Comparison of ENCODE assay signal across 8 cellular contexts in the genomic region with DNA sequence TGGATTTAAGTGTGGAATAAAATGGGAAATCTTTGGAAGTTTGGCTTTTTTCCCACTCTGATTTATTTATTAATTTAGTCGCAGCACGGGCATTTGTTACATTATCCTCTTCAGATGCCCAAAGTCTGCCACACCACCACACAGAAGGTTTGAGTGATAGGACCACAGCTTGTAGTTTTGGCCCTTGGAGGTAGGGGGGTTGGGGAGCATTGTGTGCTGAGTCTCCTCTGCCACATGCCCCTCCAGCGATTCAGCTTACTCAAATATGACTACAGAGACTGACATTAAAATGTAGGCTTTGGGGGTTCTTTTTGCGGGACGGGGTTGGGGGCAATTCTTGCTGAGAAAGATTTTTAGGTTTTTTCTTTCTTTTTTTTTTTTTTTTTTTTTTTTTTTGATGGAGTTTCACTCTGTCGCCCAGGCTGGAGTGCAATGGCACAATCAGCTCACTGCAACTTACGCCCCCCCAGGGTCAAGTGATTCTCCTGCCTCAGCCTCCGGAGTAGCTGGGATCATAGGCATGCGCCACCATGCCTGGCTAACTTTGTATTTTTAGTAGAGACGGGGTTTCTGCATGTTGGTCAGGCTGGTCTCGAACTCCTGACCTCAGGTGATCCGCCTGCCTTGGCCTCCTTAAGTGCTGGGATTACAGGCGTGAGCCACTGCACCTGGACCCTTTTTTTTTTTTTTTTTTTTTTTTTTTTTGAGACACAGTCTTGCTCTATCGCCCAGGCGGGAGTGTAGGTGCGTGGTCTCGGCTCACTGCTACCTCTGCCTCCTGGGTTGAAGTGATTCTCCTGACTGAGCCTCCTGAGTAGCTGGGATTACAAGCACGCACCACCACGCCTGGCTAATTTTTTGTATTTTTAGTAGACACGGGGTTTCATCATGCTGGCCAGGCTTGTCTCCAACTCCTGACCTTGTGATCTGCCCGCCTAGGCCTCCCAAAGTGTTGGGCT. TPM values are rescaled to one million over a fixed set of nuclear protein-coding genes. Genes with fewer than 3 reads are reported as not detected.
A peak's percentile ranks its signal among the peaks of the same experiment; 100 is the strongest.
DNase-seq lines count a peak whose midpoint lies in the region; TF ChIP-seq lines count a peak whose summit lies in the region.
"Not testable (repeated sequence)": the region's sequence is repeated elsewhere in the genome, so short reads cannot be mapped to it uniquely, and the experiment has no call there.

No MANE protein-coding gene starts in this region.

- H3K4me2 ChIP-seq in GM23248 (ENCODE audit: unreplicated experiment) = peak overlapping the region; percentile 81

- 69 to 71% methylated on average over 19 to 21 of the region's 21 CpGs for WGBS in GM23248 (ENCODE audit: low coverage in 1 of 2, low lambda C conversion rate in 2 of 2, missing lambda C conversion rate in 2 of 2), 2 experiments
- 56 to 62% (median 61%) methylated on average over 21 of the region's 21 CpGs for WGBS in ovary, 3 donors
- 63 to 65% methylated on average over 19 to 21 of the region's 21 CpGs for WGBS in tibial nerve, 2 donors

- not testable (repeated sequence) for H3K27me3 ChIP-seq in GM23248 (replicated peaks; ENCODE audit: insufficient read depth); iPS-18a (ENCODE audit: control insufficient read depth, insufficient read depth, low read length); ovary; tibial nerve

- not testable (repeated sequence) for TF ChIP-seq CTCF in endothelial cell (IDR thresholded peaks at IDR 0.05; ENCODE audit: unreplicated experiment); ovary (IDR thresholded peaks at IDR 0.05); tibial nerve (IDR thresholded peaks at IDR 0.05)

- not testable (repeated sequence) for H3K4me3 Mint-ChIP-seq in activated T-cell treated with anti-CD3 and anti-CD28 coated beads, Interleukin-2, amount 50 U/mL, for 24 hours; endothelial cell (ENCODE audit: unreplicated experiment)

- DNase-seq in DMS 273 (lab: John Stamatoyannopoulos, UW; ENCODE audit: unreplicated experiment) (peak; percentile 83), GM23248 (peak; percentile 39), NCI-H82 (lab: John Stamatoyannopoulos, UW) (peak; percentile 26), ovary (peak; percentile 36 to 56 (median 53))
- not testable (repeated sequence) for DNase-seq in activated T-cell treated with anti-CD3 and anti-CD28 coated beads, Interleukin-2, amount 50 U/mL, for 24 hours; endothelial cell (ENCODE audit: low spot score); tibial nerve (ENCODE audit: low spot score in 2 of 2)

- H4K20me1 ChIP-seq in GM23248 (ENCODE audit: insufficient read depth) = not testable (repeated sequence)

- not testable (repeated sequence) for H3K9me2 ChIP-seq in GM23248 (ENCODE audit: insufficient read depth)

- peak overlapping the region; percentile 40 for H3K27ac Mint-ChIP-seq in activated T-cell treated with anti-CD3 and anti-CD28 coated beads, Interleukin-2, amount 50 U/mL, for 24 hours
- H3K27ac Mint-ChIP-seq in endothelial cell (ENCODE audit: unreplicated experiment) = peak overlapping the region; percentile 80

- H3K9me3 Mint-ChIP-seq in activated T-cell treated with anti-CD3 and anti-CD28 coated beads, Interleukin-2, amount 50 U/mL, for 24 hours; endothelial cell (ENCODE audit: unreplicated experiment): not testable (repeated sequence)

- H3K79me2 ChIP-seq in GM23248 (ENCODE audit: insufficient read depth) = peaks cover 90% of the 10 kb centered on the region

- TF ChIP-seq POLR2A in ovary (IDR thresholded peaks at IDR 0.05); tibial nerve (IDR thresholded peaks at IDR 0.05): not testable (repeated sequence)

- not testable (repeated sequence) for H2AFZ ChIP-seq in GM23248

- not testable (repeated sequence) for H3K9ac ChIP-seq in GM23248
- peak overlapping the region; percentile 28 for H3K9ac ChIP-seq in iPS-18a (ENCODE audit: low read length)

- H3K27ac ChIP-seq in GM23248 (peak overlapping the region; percentile 76), iPS-18a (ENCODE audit: low read length) (peak overlapping the region; percentile 59), ovary (peak overlapping the region in 1 of 2 donors; percentile 34), tibial nerve (peak overlapping the region in 3 of 4 donors; percentile 42 to 98 (median 93))

- peaks cover 71% of the 10 kb centered on the region for H3K36me3 Mint-ChIP-seq in activated T-cell treated with anti-CD3 and anti-CD28 coated beads, Interleukin-2, amount 50 U/mL, for 24 hours (ENCODE audit: low read depth)
- H3K36me3 Mint-ChIP-seq in endothelial cell (ENCODE audit: low read depth, unreplicated experiment) = peaks cover 21% of the 10 kb centered on the region

- not testable (repeated sequence) for H3K4me3 ChIP-seq in GM23248, ovary, tibial nerve
- peak overlapping the region; percentile 27 for H3K4me3 ChIP-seq in iPS-18a (ENCODE audit: low read length)

- H3K4me1 Mint-ChIP-seq in activated T-cell treated with anti-CD3 and anti-CD28 coated beads, Interleukin-2, amount 50 U/mL, for 24 hours (ENCODE audit: low read depth) = peaks cover 62% of the 10 kb centered on the region
- H3K4me1 Mint-ChIP-seq in endothelial cell (ENCODE audit: unreplicated experiment) = peaks cover 47% of the 10 kb centered on the region

- not testable (repeated sequence) for H3K27me3 Mint-ChIP-seq in activated T-cell treated with anti-CD3 and anti-CD28 coated beads, Interleukin-2, amount 50 U/mL, for 24 hours; endothelial cell (ENCODE audit: unreplicated experiment)

- H3K36me3 ChIP-seq in GM23248 (ENCODE audit: low read depth) (peaks cover 14% of the 10 kb centered on the region), tibial nerve (peaks cover 0 to 24% (median 5%) of the 10 kb centered on the region in 3 donors)
- not testable (repeated sequence) for H3K36me3 ChIP-seq in iPS-18a (ENCODE audit: control insufficient read depth, low read depth, low read length); ovary

- TF ChIP-seq EP300 in ovary (IDR thresholded peaks at IDR 0.05); tibial nerve (IDR thresholded peaks at IDR 0.05): not testable (repeated sequence)

- in situ Hi-C loops in GM23248 (cut with MboI) = not testable (repeated sequence)

- intact Hi-C loops in ovary (cut with DNase I) = not testable (repeated sequence)

- H3K4me1 ChIP-seq in GM23248 (ENCODE audit: insufficient read depth) (peaks cover 40% of the 10 kb centered on the region), iPS-18a (ENCODE audit: control insufficient read depth, low read depth, low read length) (peaks cover 36% of the 10 kb centered on the region), ovary (ENCODE audit: insufficient read depth) (peaks cover 19% of the 10 kb centered on the region), tibial nerve (peaks cover 0 to 69% (median 43%) of the 10 kb centered on the region in 4 donors)

- H3F3A ChIP-seq in GM23248 (ENCODE audit: insufficient read depth) = peaks cover 38% of the 10 kb centered on the region

- not testable (repeated sequence) for H3K9me3 ChIP-seq in GM23248 (ENCODE audit: low read depth); iPS-18a (ENCODE audit: control insufficient read depth, low read depth, low read length); ovary; tibial nerve

RNA-seq across cellular contexts. Expression of a gene that starts 4.6 kb away (rescaled TPM):
- 76.0 and 80.2 TPM in 2 replicates for total RNA-seq in GM23248 (2014; rRNA removed; shearing (Covaris generic))
- polyA plus RNA-seq in GM23248 (2016; fragmentation: Nextera tagmentation; extraction: Ambion mirVana) = 90.9 and 91.7 TPM in 2 replicates
- 312 TPM for total RNA-seq in endothelial cell (ENCODE audit: unreplicated experiment)
- total RNA-seq in ovary = 100 to 1,000 TPM; 117 to 232 (median 204) TPM
- 100 to 1,000 TPM in 1 of 2 donors, 10 to 100 TPM in 1; 49.7 to 166 TPM for polyA plus RNA-seq in ovary
- 100 to 1,000 TPM; 139 to 194 (median 168) TPM for total RNA-seq in tibial nerve
